Comparison of ENCODE assay signal across 9 cellular contexts in the genomic region with DNA sequence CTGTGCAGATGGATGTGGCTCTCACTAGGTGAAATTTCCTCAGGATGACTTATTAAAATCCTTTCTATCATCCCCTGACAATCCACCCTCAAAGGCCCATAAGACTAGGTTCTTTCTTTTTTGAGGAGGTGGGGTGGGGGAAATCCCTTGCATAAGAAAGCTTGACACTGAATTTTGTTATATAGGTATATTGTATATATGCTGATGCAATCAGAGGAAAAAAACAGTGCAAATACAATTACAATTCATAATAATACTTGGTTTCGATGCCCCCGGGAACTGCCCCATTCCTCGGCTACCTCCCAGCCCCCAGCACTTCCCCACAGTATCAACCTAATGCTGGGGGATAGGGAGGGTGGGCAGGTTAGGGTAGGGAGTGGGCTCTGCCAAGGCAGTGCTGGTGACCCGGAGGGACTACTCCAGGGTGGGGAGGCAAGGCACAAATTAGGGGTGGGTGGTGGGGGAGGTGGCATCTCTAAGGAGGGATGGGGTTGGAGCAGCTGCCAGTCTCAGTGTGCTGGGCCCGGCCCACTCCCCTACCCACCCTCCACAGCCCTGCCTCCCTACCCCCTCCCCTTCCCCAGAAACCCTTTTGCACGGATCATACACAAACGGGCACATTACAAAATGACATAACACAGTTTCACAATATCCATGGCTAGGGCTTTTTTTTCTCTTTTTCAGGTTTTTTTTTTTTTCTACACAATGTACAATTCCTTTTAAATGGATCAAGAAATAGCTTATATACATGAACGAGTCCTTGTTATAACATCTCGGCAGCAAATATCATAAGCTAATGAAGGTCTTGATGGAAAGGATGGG. TPM values are rescaled to one million over a fixed set of nuclear protein-coding genes. Genes with fewer than 3 reads are reported as not detected.
DNase-seq lines count a peak whose midpoint lies in the region; ATAC-seq and TF ChIP-seq lines count a peak whose summit lies in the region.
"Had no signal": no experiment of that assay in that cellular context is flagged by ENCODE, and none has a peak within 500 bp of the region (broad histone marks: within the 10 kb centered on the region; RNA-seq: fewer than 3 reads in every experiment).

No MANE protein-coding gene starts in this region.

- peak overlapping the region; percentile 46 for H3K27ac ChIP-seq in HL-60 (replicated peaks)

- H3K4me1 Mint-ChIP-seq in activated naive CD8-positive, alpha-beta T cell (ENCODE audit: low read depth) = peaks cover 35% of the 10 kb centered on the region
- peaks cover 28 to 56% (median 44%) of the 10 kb centered on the region in 4 donors for H3K4me1 Mint-ChIP-seq in naive thymus-derived CD8-positive, alpha-beta T cell

- H3K27me3 Mint-ChIP-seq in activated naive CD8-positive, alpha-beta T cell = no peaks in the 10 kb centered on the region
- H3K27me3 Mint-ChIP-seq in naive thymus-derived CD8-positive, alpha-beta T cell = no peaks in the 10 kb centered on the region

- H3K4me3 ChIP-seq in HL-60 (replicated peaks; ENCODE audit: insufficient read depth, low read length) = no peak overlapping the region

- POLR2A ChIA-PET in naive thymus-derived CD8-positive, alpha-beta T cell (lab: Charles Lee) = interaction anchor here (0.6 to 0.7 kb wide), 2 partner anchors 33 to 75 kb away, joined by 3 to 5 read pairs; no protein-coding TSS in a partner anchor

- TF ChIP-seq CTCF in HL-60 (IDR thresholded peaks at IDR 0.05; ENCODE audit: insufficient read depth, low read length) = no peak

- DNase-seq in CD1c-positive myeloid dendritic cell (ENCODE audit: extremely low spot score) (peak; percentile 60), HL-60 (ENCODE audit: low read depth in 1 of 2, low spot score in 1 of 2) (peak in 1 of 2 experiments; percentile 39), NCI-H748 treated with DMSO at 0.1 percent for 48 hours (lab: John Stamatoyannopoulos, UW) (no peak), NCI-H2171 treated with DMSO at 0.1 percent for 48 hours (lab: John Stamatoyannopoulos, UW) (no peak), DMS153 treated with DMSO at 0.1 percent for 48 hours (lab: John Stamatoyannopoulos, UW; ENCODE audit: unreplicated experiment) (no peak)
- no peak for DNase-seq in naive thymus-derived CD8-positive, alpha-beta T cell
- DNase-seq: occipital lobe had no signal

- ATAC-seq in naive thymus-derived CD8-positive, alpha-beta T cell = no peak
- ATAC-seq in HG02588 (IDR thresholded peaks at IDR 0.05; ENCODE audit: unreplicated experiment) = no peak

- H3K27ac Mint-ChIP-seq in activated naive CD8-positive, alpha-beta T cell = peak overlapping the region; percentile 92
- H3K27ac Mint-ChIP-seq in naive thymus-derived CD8-positive, alpha-beta T cell = peak overlapping the region; percentile 89 to 95 (median 91)

- H3K36me3 Mint-ChIP-seq in activated naive CD8-positive, alpha-beta T cell = peaks cover 6% of the 10 kb centered on the region
- H3K36me3 Mint-ChIP-seq in naive thymus-derived CD8-positive, alpha-beta T cell = peaks cover 6 to 50% (median 7%) of the 10 kb centered on the region in 3 donors

- H3K27me3 ChIP-seq in HL-60 (ENCODE audit: insufficient read depth, poor library complexity, severe bottlenecking) = no peaks in the 10 kb centered on the region

- H3K4me3 Mint-ChIP-seq in activated naive CD8-positive, alpha-beta T cell = peak overlapping the region; percentile 68
- peak overlapping the region in 7 of 10 donors; percentile 40 to 68 (median 58) for H3K4me3 Mint-ChIP-seq in naive thymus-derived CD8-positive, alpha-beta T cell

- no peaks in the 10 kb centered on the region for H3K9me3 Mint-ChIP-seq in activated naive CD8-positive, alpha-beta T cell (ENCODE audit: low read depth)
- H3K9me3 Mint-ChIP-seq in naive thymus-derived CD8-positive, alpha-beta T cell = no peaks in the 10 kb centered on the region

RNA-seq across cellular contexts. Expression of gene SLC27A3, which starts 30.9 kb away (rescaled TPM):
- 10 to 100 TPM; 15.3 to 18.5 TPM for total RNA-seq in naive thymus-derived CD8-positive, alpha-beta T cell
- polyA plus RNA-seq in naive thymus-derived CD8-positive, alpha-beta T cell = 10 to 100 TPM in 2 of 3 donors, 1 to 10 TPM in 1; 8.4 to 15.6 (median 10.0) TPM
